ENCODE assay signal across 8 cellular contexts in the genomic region with DNA sequence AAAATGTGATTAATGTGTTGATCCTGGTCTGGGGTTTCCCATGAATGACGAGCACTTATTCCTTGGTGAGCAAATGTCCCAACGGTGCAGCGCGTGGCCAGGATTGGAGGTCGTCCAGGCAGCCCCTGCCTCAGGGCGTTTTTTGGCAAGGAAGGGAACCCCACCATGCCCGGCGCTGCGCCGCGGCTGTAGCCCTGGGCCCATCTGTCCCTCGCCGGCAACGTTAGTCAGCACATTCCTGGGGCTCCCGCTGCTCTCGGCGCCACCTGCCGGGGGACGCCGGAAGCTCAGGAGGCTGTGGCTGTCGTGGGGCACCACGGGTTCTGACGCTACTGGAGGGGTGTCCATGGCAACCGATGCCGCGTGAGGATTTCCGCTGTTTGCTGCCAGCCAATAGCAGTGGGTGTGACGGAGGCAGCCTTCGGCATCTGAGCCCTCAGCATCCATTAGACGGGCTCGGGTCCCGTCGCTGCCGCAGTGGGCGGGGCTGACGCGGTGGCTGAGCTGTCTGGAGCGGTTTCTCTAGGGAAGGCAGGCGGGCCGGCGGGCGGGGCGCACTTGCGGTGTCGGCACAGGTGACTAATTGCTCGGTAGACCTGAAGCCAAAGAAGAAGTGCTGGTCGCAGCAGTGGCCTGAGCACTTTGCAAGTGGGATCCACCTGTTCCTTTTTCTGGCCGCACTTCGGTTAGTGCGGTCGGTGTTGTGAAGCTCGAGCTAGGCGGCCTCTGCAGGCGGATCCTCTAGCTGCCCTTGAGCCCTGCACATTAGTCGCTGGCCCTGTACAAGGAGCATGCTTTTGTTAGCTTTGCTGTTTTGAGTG. TPM values are rescaled to one million over a fixed set of nuclear protein-coding genes. Genes with fewer than 3 reads are reported as not detected.
DNase-seq lines count a peak whose midpoint lies in the region; ATAC-seq and TF ChIP-seq lines count a peak whose summit lies in the region.

No MANE protein-coding gene starts in this region.

- H3K27me3 ChIP-seq in DOHH2 (ENCODE audit: control insufficient read depth, low read length) (no peaks in the 10 kb centered on the region), Peyer's patch (no peaks in the 10 kb centered on the region), fibroblast of lung (ENCODE audit: control insufficient read depth, insufficient read depth, low read length) (no peaks in the 10 kb centered on the region)
- no peaks in the 10 kb centered on the region for H3K27me3 ChIP-seq in naive thymus-derived CD4-positive, alpha-beta T cell (ENCODE audit: control insufficient read depth in 2 of 2, insufficient read depth in 2 of 2, low read length in 2 of 2)

- H3K4me3 Mint-ChIP-seq in activated T-helper 1 cell treated with anti-CD3 and anti-CD28 coated beads, Interleukin-12 subunit alpha, Interleukin-12 subunit beta, Interleukin-2, Interleukin-4 antibody, amounts not matched to agents 30 ng/mL and 10 ng/mL and 1 ng/mL, durations not matched to agents 14 hours and 24 hours and 36 hours = peak overlapping the region; percentile 81
- peak overlapping the region; percentile 70 to 88 (median 82) for H3K4me3 Mint-ChIP-seq in naive thymus-derived CD4-positive, alpha-beta T cell
- peak overlapping the region; percentile 80 to 82 for H3K4me3 Mint-ChIP-seq in stimulated activated naive B cell treated with anti-CD40 and anti-IgM and Interleukin-4, amounts not matched to agents 10 μg/mL and 1 μg/mL and 100 μg/mL, for 72 hours

- H4K20me1 ChIP-seq in DOHH2 (ENCODE audit: control insufficient read depth, insufficient read depth, low read depth, low read length) (no peaks in the 10 kb centered on the region), fibroblast of lung (ENCODE audit: control insufficient read depth, extremely low read depth, insufficient read depth, low read length) (no peaks in the 10 kb centered on the region)

- peak overlapping the region; percentile 86 for H3K27ac Mint-ChIP-seq in activated T-helper 1 cell treated with anti-CD3 and anti-CD28 coated beads, Interleukin-12 subunit alpha, Interleukin-12 subunit beta, Interleukin-2, Interleukin-4 antibody, amounts not matched to agents 30 ng/mL and 10 ng/mL and 1 ng/mL, durations not matched to agents 14 hours and 24 hours and 36 hours
- H3K27ac Mint-ChIP-seq in naive thymus-derived CD4-positive, alpha-beta T cell = peak overlapping the region; percentile 71 to 93 (median 89)
- peak overlapping the region; percentile 91 for H3K27ac Mint-ChIP-seq in stimulated activated naive B cell treated with anti-CD40 and anti-IgM and Interleukin-4, amounts not matched to agents 10 μg/mL and 1 μg/mL and 100 μg/mL, for 72 hours

- peak in 1 of 2 donors; percentile 18 for TF ChIP-seq POLR2A in Peyer's patch (IDR thresholded peaks at IDR 0.05)

- DNase-seq in Peyer's patch (peak; percentile 97 to 100 (median 99)), fibroblast of lung (ENCODE audit: low read depth in 2 of 2) (peak; percentile 98)
- DNase-seq in activated T-helper 1 cell treated with anti-CD3 and anti-CD28 coated beads, Interleukin-12 subunit alpha, Interleukin-12 subunit beta, Interleukin-2, Interleukin-4 antibody, amounts not matched to agents 30 ng/mL and 10 ng/mL and 1 ng/mL, durations not matched to agents 14 hours and 24 hours and 36 hours (ENCODE audit: low spot score) = peak; percentile 99
- DNase-seq in naive thymus-derived CD4-positive, alpha-beta T cell = peak; percentile 98 to 100 (median 99)
- peak; percentile 99 for DNase-seq in stimulated activated naive B cell treated with anti-CD40 and anti-IgM and Interleukin-4, amounts not matched to agents 10 μg/mL and 1 μg/mL and 100 μg/mL, for 72 hours

- peak; percentile 91 for TF ChIP-seq CTCF in DOHH2 (IDR thresholded peaks at IDR 0.05; ENCODE audit: low read depth, low read length, poor library complexity, severe bottlenecking)
- TF ChIP-seq CTCF in Peyer's patch (IDR thresholded peaks at IDR 0.05) = peak; percentile 96 to 99 (median 98)
- TF ChIP-seq CTCF in fibroblast of lung (conservative IDR thresholded peaks at IDR 0.05 in 1 of 2, IDR thresholded peaks at IDR 0.05 in 1 of 2; ENCODE audit: low read depth in 1 of 2, low read length in 2 of 2) = peak; percentile 84 to 96

- H3K27ac ChIP-seq in DOHH2 (ENCODE audit: low read depth, low read length) = peak overlapping the region; percentile 60
- H3K27ac ChIP-seq in KOPT-K1 (ENCODE audit: low read depth, low read length, poor library complexity, severe bottlenecking) = peak overlapping the region; percentile 43
- peak overlapping the region in 3 of 4 donors; percentile 46 to 75 (median 65) for H3K27ac ChIP-seq in Peyer's patch
- peak overlapping the region; percentile 7 for H3K27ac ChIP-seq in fibroblast of lung (ENCODE audit: insufficient read depth, low read length)
- peak overlapping the region; percentile 60 for H3K27ac ChIP-seq in naive thymus-derived CD4-positive, alpha-beta T cell (ENCODE audit: low read depth, low read length)

- H3K79me2 ChIP-seq in DOHH2 (ENCODE audit: control insufficient read depth, low read length) (no peaks in the 10 kb centered on the region), fibroblast of lung (ENCODE audit: control insufficient read depth, insufficient read depth, low read length) (no peaks in the 10 kb centered on the region)

- H3K4me2 ChIP-seq in DOHH2 (ENCODE audit: low read length) (peak overlapping the region; percentile 81), fibroblast of lung (ENCODE audit: extremely low read depth, insufficient read depth, low read length) (peak overlapping the region; percentile 64)

- no peaks in the 10 kb centered on the region for H3K9me3 Mint-ChIP-seq in activated T-helper 1 cell treated with anti-CD3 and anti-CD28 coated beads, Interleukin-12 subunit alpha, Interleukin-12 subunit beta, Interleukin-2, Interleukin-4 antibody, amounts not matched to agents 30 ng/mL and 10 ng/mL and 1 ng/mL, durations not matched to agents 14 hours and 24 hours and 36 hours
- peaks cover 0 to 1% (median 0%) of the 10 kb centered on the region in 11 donors for H3K9me3 Mint-ChIP-seq in naive thymus-derived CD4-positive, alpha-beta T cell
- H3K9me3 Mint-ChIP-seq in stimulated activated naive B cell treated with anti-CD40 and anti-IgM and Interleukin-4, amounts not matched to agents 10 μg/mL and 1 μg/mL and 100 μg/mL, for 72 hours = no peaks in the 10 kb centered on the region

- CTCF ChIA-PET in naive thymus-derived CD4-positive, alpha-beta T cell (lab: Charles Lee) = interaction anchor here (0.7 to 1.2 kb wide), 11 partner anchors 8 to 207 kb away, joined by 3 to 6 read pairs (median 4); partner anchors contain the start of gene BICDL1

- H3F3A ChIP-seq in DOHH2 (ENCODE audit: control insufficient read depth, insufficient read depth) = peaks cover 10% of the 10 kb centered on the region

- POLR2A ChIA-PET in naive thymus-derived CD4-positive, alpha-beta T cell (lab: Charles Lee) = interaction anchor here (0.6 to 1.6 kb wide), 13 partner anchors 24 to 1719 kb away, joined by 3 to 22 read pairs (median 4); partner anchors contain the start of genes BICDL1, RAB35, RNU4-2 and RPLP0

- peak; percentile 97 for ATAC-seq in GM21786 (IDR thresholded peaks at IDR 0.05; ENCODE audit: unreplicated experiment)
- ATAC-seq in naive thymus-derived CD4-positive, alpha-beta T cell = peak; percentile 97
- ATAC-seq in stimulated activated naive B cell treated with anti-CD40 and anti-IgM and Interleukin-4, amounts not matched to agents 10 μg/mL and 1 μg/mL and 100 μg/mL, for 72 hours (replicated peaks) = peak; percentile 97 to 98

- H3K36me3 ChIP-seq in DOHH2 (ENCODE audit: control insufficient read depth, low read length) (peaks cover 3% of the 10 kb centered on the region; the same call in 1 of the 2 replicates), KOPT-K1 (ENCODE audit: insufficient read depth, low read length) (peaks cover 18% of the 10 kb centered on the region), Peyer's patch (no peaks in the 10 kb centered on the region), fibroblast of lung (ENCODE audit: control insufficient read depth, insufficient read depth, low read length) (peaks cover 2% of the 10 kb centered on the region)
- H3K36me3 ChIP-seq in naive thymus-derived CD4-positive, alpha-beta T cell (ENCODE audit: control insufficient read depth in 2 of 3, insufficient read depth in 3 of 3, low read length in 3 of 3) = peaks cover 0 to 34% (median 0%) of the 10 kb centered on the region in 3 experiments

- peak overlapping the region; percentile 50 for H3K9ac ChIP-seq in fibroblast of lung (ENCODE audit: insufficient read depth, low read length)

- intact Hi-C loops in activated T-helper 1 cell treated with anti-CD3 and anti-CD28 coated beads, Interleukin-12 subunit alpha, Interleukin-12 subunit beta, Interleukin-2, Interleukin-4 antibody, amounts not matched to agents 30 ng/mL and 10 ng/mL and 1 ng/mL, durations not matched to agents 14 hours and 24 hours and 36 hours (cut with micrococcal nuclease) = loop anchor here (1.0 to 2.0 kb wide), 7 partner anchors 32 to 210 kb away; partner anchors contain the start of gene CIT
- intact Hi-C loops in naive thymus-derived CD4-positive, alpha-beta T cell (cut with micrococcal nuclease) = loop anchor here (1.0 to 5.0 kb wide), 17 partner anchors 23 to 930 kb away; partner anchors contain the start of genes RAB35 (in 2 of the 2), RPLP0 (in 2 of the 2), BICDL1 (in 1 of the 2) and C12orf43 (in 1 of the 2)

- peaks cover 49% of the 10 kb centered on the region for H3K36me3 Mint-ChIP-seq in activated T-helper 1 cell treated with anti-CD3 and anti-CD28 coated beads, Interleukin-12 subunit alpha, Interleukin-12 subunit beta, Interleukin-2, Interleukin-4 antibody, amounts not matched to agents 30 ng/mL and 10 ng/mL and 1 ng/mL, durations not matched to agents 14 hours and 24 hours and 36 hours (ENCODE audit: low read depth)
- peaks cover 5 to 23% (median 8%) of the 10 kb centered on the region in 5 donors for H3K36me3 Mint-ChIP-seq in naive thymus-derived CD4-positive, alpha-beta T cell
- H3K36me3 Mint-ChIP-seq in stimulated activated naive B cell treated with anti-CD40 and anti-IgM and Interleukin-4, amounts not matched to agents 10 μg/mL and 1 μg/mL and 100 μg/mL, for 72 hours = peaks cover 29 to 44% of the 10 kb centered on the region in 2 donors

- H3K9me3 ChIP-seq in DOHH2 (ENCODE audit: control insufficient read depth, insufficient read depth, low read length) (no peaks in the 10 kb centered on the region), KOPT-K1 (ENCODE audit: insufficient read depth, low read length, poor library complexity, severe bottlenecking) (no peaks in the 10 kb centered on the region), Peyer's patch (no peaks in the 10 kb centered on the region), fibroblast of lung (ENCODE audit: control insufficient read depth, insufficient read depth, low read depth, low read length) (no peaks in the 10 kb centered on the region)
- H3K9me3 ChIP-seq in naive thymus-derived CD4-positive, alpha-beta T cell (ENCODE audit: control insufficient read depth in 2 of 3, low read length in 3 of 3) = no peaks in the 10 kb centered on the region

- H3K4me1 Mint-ChIP-seq in activated T-helper 1 cell treated with anti-CD3 and anti-CD28 coated beads, Interleukin-12 subunit alpha, Interleukin-12 subunit beta, Interleukin-2, Interleukin-4 antibody, amounts not matched to agents 30 ng/mL and 10 ng/mL and 1 ng/mL, durations not matched to agents 14 hours and 24 hours and 36 hours (ENCODE audit: low read depth) = peaks cover 32% of the 10 kb centered on the region
- H3K4me1 Mint-ChIP-seq in naive thymus-derived CD4-positive, alpha-beta T cell = peaks cover 5 to 39% (median 16%) of the 10 kb centered on the region in 7 donors
- H3K4me1 Mint-ChIP-seq in stimulated activated naive B cell treated with anti-CD40 and anti-IgM and Interleukin-4, amounts not matched to agents 10 μg/mL and 1 μg/mL and 100 μg/mL, for 72 hours = peaks cover 17 to 24% of the 10 kb centered on the region in 2 donors

- H3K27me3 Mint-ChIP-seq in activated T-helper 1 cell treated with anti-CD3 and anti-CD28 coated beads, Interleukin-12 subunit alpha, Interleukin-12 subunit beta, Interleukin-2, Interleukin-4 antibody, amounts not matched to agents 30 ng/mL and 10 ng/mL and 1 ng/mL, durations not matched to agents 14 hours and 24 hours and 36 hours (ENCODE audit: insufficient read depth) = peaks cover 1% of the 10 kb centered on the region
- H3K27me3 Mint-ChIP-seq in naive thymus-derived CD4-positive, alpha-beta T cell = peaks cover 0 to 3% (median 0%) of the 10 kb centered on the region in 5 donors
- no peaks in the 10 kb centered on the region for H3K27me3 Mint-ChIP-seq in stimulated activated naive B cell treated with anti-CD40 and anti-IgM and Interleukin-4, amounts not matched to agents 10 μg/mL and 1 μg/mL and 100 μg/mL, for 72 hours

- H3K4me3 ChIP-seq in DOHH2 (ENCODE audit: low read length) = peak overlapping the region; percentile 73
- peak overlapping the region; percentile 19 to 49 (median 40) for H3K4me3 ChIP-seq in Peyer's patch
- H3K4me3 ChIP-seq in fibroblast of lung (replicated peaks in 1 of 4; ENCODE audit: control extremely low read depth in 1 of 4, insufficient read depth in 1 of 4, low read depth in 3 of 4, low read length in 4 of 4) = peak overlapping the region; percentile 19 to 62 (median 51)
- peak overlapping the region; percentile 70 for H3K4me3 ChIP-seq in naive thymus-derived CD4-positive, alpha-beta T cell (ENCODE audit: low read length)

- H3K9me2 ChIP-seq in DOHH2 (replicated peaks; ENCODE audit: control insufficient read depth, low read length) = no peaks in the 10 kb centered on the region

- peak overlapping the region; percentile 43 for H2AFZ ChIP-seq in fibroblast of lung (ENCODE audit: low read length)

- H3K4me1 ChIP-seq in DOHH2 (ENCODE audit: control insufficient read depth, low read length) = peaks cover 22% of the 10 kb centered on the region
- peaks cover 0 to 14% (median 4%) of the 10 kb centered on the region in 4 donors for H3K4me1 ChIP-seq in Peyer's patch
- no peaks in the 10 kb centered on the region for H3K4me1 ChIP-seq in fibroblast of lung (ENCODE audit: control insufficient read depth, extremely low read depth, insufficient read depth, low read length)
- peaks cover 5 to 8% of the 10 kb centered on the region in 2 donors for H3K4me1 ChIP-seq in naive thymus-derived CD4-positive, alpha-beta T cell (ENCODE audit: control insufficient read depth in 2 of 2, insufficient read depth in 2 of 2, low read length in 2 of 2)

RNA-seq across cellular contexts. Expression of gene RAB35, which starts 29.5 kb away (rescaled TPM):
- total RNA-seq in Peyer's patch = 10 to 100 TPM; 16.6 to 22.5 (median 19.1) TPM
- total RNA-seq in activated T-helper 1 cell treated with anti-CD3 and anti-CD28 coated beads, Interleukin-12 subunit alpha, Interleukin-12 subunit beta, Interleukin-2, Interleukin-4 antibody, amounts not matched to agents 30 ng/mL and 10 ng/mL and 1 ng/mL, durations not matched to agents 14 hours and 24 hours and 36 hours = 89.2 and 94.2 TPM in 2 replicates
- 23.4 and 29.7 TPM in 2 replicates for total RNA-seq in fibroblast of lung
- polyA plus RNA-seq in fibroblast of lung = 51.4 and 70.9 TPM in 2 replicates
- polyA plus RNA-seq in fibroblast of lung (2012) = 48.2 and 53.8 TPM in 2 replicates
- 62.9 and 111 TPM in 2 replicates for polyA minus RNA-seq in fibroblast of lung (ENCODE audit: low replicate concordance)
- 10 to 100 TPM; 45.8 to 77.3 (median 59.3) TPM for total RNA-seq in naive thymus-derived CD4-positive, alpha-beta T cell
- 10 to 100 TPM; 14.5 to 21.0 TPM for polyA plus RNA-seq in naive thymus-derived CD4-positive, alpha-beta T cell

Comparison
In these comparisons a context has a peak if more than half of its experiments do, and no peak if none do; other contexts are left out.
1. Peak in every context shown above with its lines: DNase-seq, ATAC-seq, H3K4me3 ChIP-seq and H3K27ac ChIP-seq.
2. H3K27ac ChIP-seq: peak in every context shown above with its lines; median percentile 65 in Peyer's patch; 60 in DOHH2; 60 in naive thymus-derived CD4-positive, alpha-beta T cell; 43 in KOPT-K1; 7 in fibroblast of lung.